Comparison of ENCODE assay signal across 11 cellular contexts in genomic region chr19:21023901-21024300, GRCh38. TPM values are rescaled to one million over a fixed set of nuclear protein-coding genes. Genes with fewer than 3 reads are reported as not detected.
DNase-seq lines count a peak whose midpoint lies in the region; ATAC-seq and TF ChIP-seq lines count a peak whose summit lies in the region.
"Had no signal": no experiment of that assay in that cellular context is flagged by ENCODE, and none has a peak within 500 bp of the region (broad histone marks: within the 10 kb centered on the region; RNA-seq: fewer than 3 reads in every experiment).

No MANE protein-coding gene starts in this region.

- H3K4me3 ChIP-seq in CD4-positive, CD25-positive, alpha-beta regulatory T cell (ENCODE audit: low read depth, low read length) = no peak overlapping the region
- peak overlapping the region in 1 of 3 experiments; percentile 75 for H3K4me3 ChIP-seq in mammary epithelial cell (replicated peaks in 1 of 3; ENCODE audit: insufficient read depth in 1 of 3, low read depth in 2 of 3, low read length in 3 of 3)

- no peak for DNase-seq in CD4-positive, CD25-positive, alpha-beta regulatory T cell
- peak; percentile 56 for DNase-seq in HCEC 1CT
- peak; percentile 78 for DNase-seq in mammary epithelial cell
- peak; percentile 19 for DNase-seq in myocyte (ENCODE audit: low read depth)
- DNase-seq in naive thymus-derived CD8-positive, alpha-beta T cell = no peak
- DNase-seq in activated gamma-delta T cell treated with Interleukin-2 at 50 U/mL for 16 hours = no peak
- DNase-seq in HuH-7.5 (ENCODE audit: low spot score) = no peak
- DNase-seq: activated naive CD8-positive, alpha-beta T cell treated with anti-CD3 and anti-CD28 coated beads, Interleukin-2, amount 10 ng/mL, durations not matched to agents 7 days and 5 days; immature natural killer cell; RPMI8226 had no signal

- peaks cover 42 to 87% (median 63%) of the 10 kb centered on the region in 4 donors for H3K4me1 Mint-ChIP-seq in CD4-positive, CD25-positive, alpha-beta regulatory T cell
- peaks cover 30 to 87% (median 82%) of the 10 kb centered on the region in 4 donors for H3K4me1 Mint-ChIP-seq in naive thymus-derived CD8-positive, alpha-beta T cell

- peaks cover 7% of the 10 kb centered on the region for H3K27me3 Mint-ChIP-seq in CD4-positive, CD25-positive, alpha-beta regulatory T cell
- H3K27me3 Mint-ChIP-seq in naive thymus-derived CD8-positive, alpha-beta T cell = no peaks in the 10 kb centered on the region
- H3K27me3 Mint-ChIP-seq: activated naive CD8-positive, alpha-beta T cell treated with anti-CD3 and anti-CD28 coated beads, Interleukin-2, amount 10 ng/mL, durations not matched to agents 7 days and 5 days had no signal

- POLR2A ChIA-PET in naive thymus-derived CD8-positive, alpha-beta T cell (lab: Charles Lee) = no interaction called here

- no peak overlapping the region for H2AFZ ChIP-seq in mammary epithelial cell (ENCODE audit: low read depth, low read length)

- peaks cover 77% of the 10 kb centered on the region for H3K79me2 ChIP-seq in mammary epithelial cell (ENCODE audit: insufficient read depth, low read length)

- H3K36me3 ChIP-seq in CD4-positive, CD25-positive, alpha-beta regulatory T cell (ENCODE audit: control insufficient read depth, insufficient read depth, low read length) = peaks cover 61% of the 10 kb centered on the region
- H3K36me3 ChIP-seq in mammary epithelial cell (ENCODE audit: insufficient read depth, low read length) = peaks cover 13% of the 10 kb centered on the region

- peak overlapping the region in 3 of 4 donors; percentile 7 to 96 (median 38) for H3K4me3 Mint-ChIP-seq in CD4-positive, CD25-positive, alpha-beta regulatory T cell
- H3K4me3 Mint-ChIP-seq in naive thymus-derived CD8-positive, alpha-beta T cell = peak overlapping the region in 5 of 10 donors; percentile 10 to 50 (median 34)

- H3K27me3 ChIP-seq in CD4-positive, CD25-positive, alpha-beta regulatory T cell (ENCODE audit: control insufficient read depth, insufficient read depth, low read length) = no peaks in the 10 kb centered on the region
- H3K27me3 ChIP-seq in mammary epithelial cell (ENCODE audit: insufficient read depth, low read length) = no peaks in the 10 kb centered on the region

- peaks cover 41% of the 10 kb centered on the region for H3K4me1 ChIP-seq in CD4-positive, CD25-positive, alpha-beta regulatory T cell (ENCODE audit: control insufficient read depth, insufficient read depth, low read length, poor library complexity, severe bottlenecking)
- H3K4me1 ChIP-seq in mammary epithelial cell (ENCODE audit: insufficient read depth, low read length) = peaks cover 22% of the 10 kb centered on the region

- dilution Hi-C loops in mammary epithelial cell (cut with HindIII; ENCODE audit: low sequenced_read_pairs) = no loop called here

- no peaks in the 10 kb centered on the region for H4K20me1 ChIP-seq in mammary epithelial cell (ENCODE audit: insufficient read depth, low read length)

- H3K9me3 ChIP-seq in CD4-positive, CD25-positive, alpha-beta regulatory T cell (ENCODE audit: control insufficient read depth in 2 of 2, low read length in 2 of 2) = peaks cover 10 to 12% of the 10 kb centered on the region in 2 experiments
- H3K9me3 ChIP-seq in mammary epithelial cell (replicated peaks; ENCODE audit: insufficient read depth, low read length) = no peaks in the 10 kb centered on the region

- intact Hi-C loops in mammary epithelial cell (cut with micrococcal nuclease) = loop anchor here (5.0 to 10.0 kb wide), 2 partner anchors 247 to 461 kb away; partner anchors contain the start of gene ZNF66

- CTCF ChIA-PET in mammary epithelial cell (lab: Charles Lee; ENCODE audit: low non-redundant PET) = interaction anchor here (0.6 kb wide), 1 partner anchor 98 kb away, joined by 8 read pairs; no protein-coding TSS in a partner anchor

- H3K36me3 Mint-ChIP-seq in CD4-positive, CD25-positive, alpha-beta regulatory T cell = peaks cover 56% of the 10 kb centered on the region
- H3K36me3 Mint-ChIP-seq in naive thymus-derived CD8-positive, alpha-beta T cell = peaks cover 18 to 68% (median 44%) of the 10 kb centered on the region in 3 donors

- H3K9ac ChIP-seq in mammary epithelial cell (ENCODE audit: insufficient read depth, low read length) = peak overlapping the region; percentile 20

- no peak for ATAC-seq in CD4-positive, CD25-positive, alpha-beta regulatory T cell (ENCODE audit: low read depth in 2 of 2)
- ATAC-seq in HG03439 (IDR thresholded peaks at IDR 0.05; ENCODE audit: unreplicated experiment) = no peak
- ATAC-seq in naive thymus-derived CD8-positive, alpha-beta T cell = no peak

- no peak for TF ChIP-seq CTCF in mammary epithelial cell (conservative IDR thresholded peaks at IDR 0.05 in 1 of 2, IDR thresholded peaks at IDR 0.05 in 1 of 2; ENCODE audit: extremely low read depth in 1 of 2, insufficient read depth in 1 of 2, low read depth in 1 of 2, low read length in 2 of 2)

- H3K9me3 Mint-ChIP-seq in CD4-positive, CD25-positive, alpha-beta regulatory T cell = peaks cover 0 to 15% (median 0%) of the 10 kb centered on the region in 7 donors
- peaks cover 0 to 23% (median 0%) of the 10 kb centered on the region in 9 donors for H3K9me3 Mint-ChIP-seq in naive thymus-derived CD8-positive, alpha-beta T cell
- H3K9me3 Mint-ChIP-seq: immature natural killer cell had no signal

- no TSS peak for BruUV-seq in mammary epithelial cell (replicated peaks; lab: Mats Ljungman, UMichigan)

- no peak overlapping the region for H3K27ac Mint-ChIP-seq in CD4-positive, CD25-positive, alpha-beta regulatory T cell
- H3K27ac Mint-ChIP-seq in naive thymus-derived CD8-positive, alpha-beta T cell = peak overlapping the region in 5 of 10 donors; percentile 20 to 100 (median 63)
- H3K27ac Mint-ChIP-seq: activated naive CD8-positive, alpha-beta T cell treated with anti-CD3 and anti-CD28 coated beads, Interleukin-2, amount 10 ng/mL, durations not matched to agents 7 days and 5 days had no signal

- in situ Hi-C loops in mammary epithelial cell (cut with MboI; ENCODE audit: low sequenced_read_pairs in 2 of 2) = no loop called here

- no peak overlapping the region for H3K27ac ChIP-seq in CD4-positive, CD25-positive, alpha-beta regulatory T cell (ENCODE audit: insufficient read depth, low read length, poor library complexity, severe bottlenecking)
- peak overlapping the region; percentile 98 for H3K27ac ChIP-seq in mammary epithelial cell (ENCODE audit: insufficient read depth, low read depth, low read length)

- peak overlapping the region; percentile 83 for H3K4me2 ChIP-seq in mammary epithelial cell (ENCODE audit: insufficient read depth, low read depth, low read length)

RNA-seq across cellular contexts. Expression of gene ZNF430, which starts 3.4 kb away (rescaled TPM):
- total RNA-seq in CD4-positive, CD25-positive, alpha-beta regulatory T cell = 37.6 TPM
- 10 to 100 TPM; 36.2 to 59.1 (median 49.5) TPM for polyA plus RNA-seq in CD4-positive, CD25-positive, alpha-beta regulatory T cell
- total RNA-seq in mammary epithelial cell (10 to 100 TPM; 14.1 to 19.3 TPM), myocyte (6.7 TPM in 2 replicates)
- 15.4 TPM for polyA plus RNA-seq in mammary epithelial cell
- 49.9 TPM for polyA minus RNA-seq in mammary epithelial cell
- 5.7 TPM for polyA plus RNA-seq in myocyte (2012)
- total RNA-seq in naive thymus-derived CD8-positive, alpha-beta T cell = 10 to 100 TPM; 49.3 to 49.4 TPM
- polyA plus RNA-seq in naive thymus-derived CD8-positive, alpha-beta T cell = 10 to 100 TPM; 48.7 to 55.7 (median 53.9) TPM

RNA-seq across cellular contexts. Expression of gene ZNF714, which starts 58.1 kb away (rescaled TPM):
- 14.7 TPM for total RNA-seq in CD4-positive, CD25-positive, alpha-beta regulatory T cell
- 10 to 100 TPM; 12.0 to 15.4 (median 13.5) TPM for polyA plus RNA-seq in CD4-positive, CD25-positive, alpha-beta regulatory T cell
- total RNA-seq in mammary epithelial cell = 10 to 100 TPM in 1 of 2 donors, 1 to 10 TPM in 1; 8.9 to 15.7 TPM
- polyA plus RNA-seq in mammary epithelial cell = 4.5 TPM
- 7.5 TPM for polyA minus RNA-seq in mammary epithelial cell
- total RNA-seq in myocyte = 14.3 and 19.0 TPM in 2 replicates
- 15.0 TPM for polyA plus RNA-seq in myocyte (2012)
- total RNA-seq in naive thymus-derived CD8-positive, alpha-beta T cell = 10 to 100 TPM; 11.5 to 12.8 TPM
- polyA plus RNA-seq in naive thymus-derived CD8-positive, alpha-beta T cell = 10 to 100 TPM in 2 of 3 donors, 1 to 10 TPM in 1; 6.3 to 14.9 (median 14.3) TPM

Comparison
In these comparisons a context has a peak if more than half of its experiments do, and no peak if none do; other contexts are left out.
1. DNase-seq: peak in HCEC 1CT (single experiment), mammary epithelial cell (single experiment) and myocyte (single experiment); none in CD4-positive, CD25-positive, alpha-beta regulatory T cell (0 of 3), naive thymus-derived CD8-positive, alpha-beta T cell (0 of 10), activated gamma-delta T cell treated with Interleukin-2 at 50 U/mL for 16 hours (single experiment) and HuH-7.5 (single experiment).